ENCODE assay signal across 22 cellular contexts in genomic region chr10:30834143-30834542, GRCh38.
"Had no signal": no experiment of that assay in that cellular context is flagged by ENCODE, and none has a peak within 500 bp of the region (broad histone marks: within the 10 kb centered on the region; RNA-seq: fewer than 3 reads in every experiment).

No MANE protein-coding gene starts in this region.

- H3K9me3 ChIP-seq: ascending aorta, gastrocnemius medialis, right atrium auricular region, testis had no signal

- ATAC-seq: activated CD4-positive, alpha-beta T cell treated with anti-CD3 and anti-CD28 coated beads for 36 hours; effector memory CD8-positive, alpha-beta T cell; gastrocnemius medialis had no signal

- H3K36me3 ChIP-seq: ascending aorta, brain microvascular endothelial cell, gastrocnemius medialis, right atrium auricular region had no signal

- H3K4me3 ChIP-seq: ascending aorta, coronary artery, dorsolateral prefrontal cortex, gastrocnemius medialis, hepatocyte, right atrium auricular region, testis had no signal

- H3K4me1 Mint-ChIP-seq: activated CD4-positive, alpha-beta T cell treated with anti-CD3 and anti-CD28 coated beads for 36 hours; activated naive CD4-positive, alpha-beta T cell treated with anti-CD3 and anti-CD28 coated beads, Interleukin-2, amount 10 ng/mL, durations not matched to agents 7 days and 5 days; activated naive CD8-positive, alpha-beta T cell treated with anti-CD3 and anti-CD28 coated beads, Interleukin-2, amount 10 ng/mL, durations not matched to agents 7 days and 5 days; naive B cell had no signal

- DNase-seq: activated CD4-positive, alpha-beta T cell treated with anti-CD3 and anti-CD28 coated beads for 36 hours; activated CD4-positive, CD25-positive, alpha-beta regulatory T cell; activated CD8-positive, alpha-beta memory T cell treated with anti-CD3 and anti-CD28 coated beads for 24 hours; activated effector memory CD4-positive, alpha-beta T cell treated with anti-CD3 and anti-CD28 coated beads, Interleukin-2, amount 50 U/mL, for 16 hours; activated naive CD4-positive, alpha-beta T cell treated with anti-CD3 and anti-CD28 coated beads, Interleukin-2, amount 10 ng/mL, durations not matched to agents 7 days and 5 days; activated naive CD8-positive, alpha-beta T cell treated with anti-CD3 and anti-CD28 coated beads, Interleukin-2, amount 10 ng/mL, durations not matched to agents 7 days and 5 days; brain microvascular endothelial cell; dorsolateral prefrontal cortex; effector memory CD8-positive, alpha-beta T cell; erythroblast; gastrocnemius medialis; left cardiac atrium; mammary epithelial cell; naive B cell; stimulated activated naive CD4-positive, alpha-beta T cell treated with Interleukin-2 at 50 U/mL for 16 hours; testis; trophoblast cell had no signal

- H3K27me3 ChIP-seq: ascending aorta, brain microvascular endothelial cell, dorsolateral prefrontal cortex, gastrocnemius medialis, hepatocyte, right atrium auricular region, testis had no signal

- H3K27ac Mint-ChIP-seq: activated CD4-positive, alpha-beta T cell treated with anti-CD3 and anti-CD28 coated beads for 36 hours; activated naive CD4-positive, alpha-beta T cell treated with anti-CD3 and anti-CD28 coated beads, Interleukin-2, amount 10 ng/mL, durations not matched to agents 7 days and 5 days; activated naive CD8-positive, alpha-beta T cell treated with anti-CD3 and anti-CD28 coated beads, Interleukin-2, amount 10 ng/mL, durations not matched to agents 7 days and 5 days; effector memory CD8-positive, alpha-beta T cell had no signal

- H3K27ac ChIP-seq: ascending aorta, brain microvascular endothelial cell, coronary artery, dorsolateral prefrontal cortex, hepatocyte, right atrium auricular region, testis had no signal

- H3K4me3 Mint-ChIP-seq: activated CD4-positive, alpha-beta T cell treated with anti-CD3 and anti-CD28 coated beads for 36 hours; activated naive CD4-positive, alpha-beta T cell treated with anti-CD3 and anti-CD28 coated beads, Interleukin-2, amount 10 ng/mL, durations not matched to agents 7 days and 5 days; activated naive CD8-positive, alpha-beta T cell treated with anti-CD3 and anti-CD28 coated beads, Interleukin-2, amount 10 ng/mL, durations not matched to agents 7 days and 5 days; effector memory CD8-positive, alpha-beta T cell; naive B cell; neural crest cell had no signal

- H3K4me1 ChIP-seq: ascending aorta, right atrium auricular region had no signal

- H3K27me3 Mint-ChIP-seq: activated CD4-positive, alpha-beta T cell treated with anti-CD3 and anti-CD28 coated beads for 36 hours; activated naive CD8-positive, alpha-beta T cell treated with anti-CD3 and anti-CD28 coated beads, Interleukin-2, amount 10 ng/mL, durations not matched to agents 7 days and 5 days; effector memory CD8-positive, alpha-beta T cell; naive B cell had no signal

- H3K36me3 Mint-ChIP-seq: activated naive CD4-positive, alpha-beta T cell treated with anti-CD3 and anti-CD28 coated beads, Interleukin-2, amount 10 ng/mL, durations not matched to agents 7 days and 5 days; naive B cell had no signal

- H3K9me3 Mint-ChIP-seq: activated naive CD4-positive, alpha-beta T cell treated with anti-CD3 and anti-CD28 coated beads, Interleukin-2, amount 10 ng/mL, durations not matched to agents 7 days and 5 days; effector memory CD8-positive, alpha-beta T cell; naive B cell had no signal
